ENCODE assay signal across 18 cellular contexts in the genomic region with DNA sequence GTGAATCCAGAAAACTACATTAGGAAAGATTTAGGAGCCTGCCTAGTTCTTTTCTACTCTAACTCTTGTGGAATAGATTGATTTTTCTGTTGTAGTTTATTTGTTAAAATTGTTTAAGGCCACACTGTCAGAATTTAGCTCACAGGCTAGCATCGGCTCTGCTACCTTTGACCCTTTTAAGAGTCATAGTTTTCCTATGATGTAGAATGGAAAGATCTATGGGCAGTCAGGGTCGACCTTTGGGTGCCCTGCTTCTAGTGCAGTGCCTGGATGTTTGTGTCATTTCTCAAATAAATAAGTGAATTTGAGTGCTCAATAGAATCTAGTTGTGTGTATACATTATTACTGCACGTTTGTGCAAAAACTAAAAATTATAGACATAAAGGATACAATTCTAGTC.
"Had no signal": no experiment of that assay in that cellular context is flagged by ENCODE, and none has a peak within 500 bp of the region (broad histone marks: within the 10 kb centered on the region; RNA-seq: fewer than 3 reads in every experiment).

No MANE protein-coding gene starts in this region.

- H3K4me1 ChIP-seq: esophagus muscularis mucosa, stomach had no signal

- H3K9me3 Mint-ChIP-seq: activated CD8-positive, alpha-beta T cell treated with anti-CD3 and anti-CD28 coated beads for 36 hours had no signal

- H3K4me1 Mint-ChIP-seq: nephron had no signal

- ATAC-seq: activated CD8-positive, alpha-beta T cell treated with anti-CD3 and anti-CD28 coated beads for 36 hours; activated naive CD8-positive, alpha-beta T cell treated with anti-CD3 and anti-CD28 coated beads, Interleukin-2, amount 50 U/mL, for 24 hours; activated T-cell treated with anti-CD3 and anti-CD28 coated beads, Interleukin-2, amount 50 U/mL, for 72 hours had no signal

- H3K9me3 ChIP-seq: ascending aorta, esophagus muscularis mucosa, ovary, stomach, thoracic aorta had no signal

- H3K4me3 ChIP-seq: ascending aorta, esophagus muscularis mucosa, ovary, stomach, thoracic aorta had no signal

- H3K27ac Mint-ChIP-seq: activated CD8-positive, alpha-beta T cell treated with anti-CD3 and anti-CD28 coated beads for 36 hours; activated naive CD8-positive, alpha-beta T cell treated with anti-CD3 and anti-CD28 coated beads, Interleukin-2, amount 50 U/mL, for 24 hours; activated T-cell treated with anti-CD3 and anti-CD28 coated beads, Interleukin-2, amount 50 U/mL, for 72 hours; nephron had no signal

- DNase-seq: activated CD4-positive, alpha-beta T cell treated with anti-CD3 and anti-CD28 coated beads for 4 hours; activated CD8-positive, alpha-beta memory T cell treated with anti-CD3 and anti-CD28 coated beads, Interleukin-2, amount 50 U/mL, for 4 hours; activated CD8-positive, alpha-beta T cell treated with anti-CD3 and anti-CD28 coated beads for 36 hours; activated naive CD4-positive, alpha-beta T cell treated with Interleukin-2 at 50 U/mL for 16 hours; activated naive CD8-positive, alpha-beta T cell treated with anti-CD3 and anti-CD28 coated beads, Interleukin-2, amount 50 U/mL, for 24 hours; activated T-cell treated with anti-CD3 and anti-CD28 coated beads, Interleukin-2, amount 50 U/mL, for 72 hours; foreskin fibroblast; left colon; ovary; stimulated activated CD4-positive, alpha-beta T cell treated with anti-CD3 and anti-CD28 coated beads, Interleukin-4, amount 100 ng/mL, for 1 hour; stimulated activated CD8-positive, alpha-beta memory T cell treated with anti-CD3 and anti-CD28 coated beads, Interleukin-4, amount 100 ng/mL, for 48 hours; stomach; T1000 had no signal

- H3K27me3 ChIP-seq: ascending aorta, esophagus muscularis mucosa, ovary, stomach had no signal

- H3K4me3 Mint-ChIP-seq: activated CD8-positive, alpha-beta T cell treated with anti-CD3 and anti-CD28 coated beads for 36 hours; activated naive CD8-positive, alpha-beta T cell treated with anti-CD3 and anti-CD28 coated beads, Interleukin-2, amount 50 U/mL, for 24 hours; activated T-cell treated with anti-CD3 and anti-CD28 coated beads, Interleukin-2, amount 50 U/mL, for 72 hours; nephron had no signal

- H3K27ac ChIP-seq: ascending aorta, esophagus muscularis mucosa, ovary, thoracic aorta, VCaP had no signal

- H3K27me3 Mint-ChIP-seq: activated CD8-positive, alpha-beta T cell treated with anti-CD3 and anti-CD28 coated beads for 36 hours; activated naive CD8-positive, alpha-beta T cell treated with anti-CD3 and anti-CD28 coated beads, Interleukin-2, amount 50 U/mL, for 24 hours had no signal

- H3K36me3 ChIP-seq: ascending aorta, esophagus muscularis mucosa, ovary, stomach, thoracic aorta had no signal
